In genomic region chr7:77351539-77352004, GRCh38 we compare ENCODE assay signal across 8 cellular contexts.
DNase-seq lines count a peak whose midpoint lies in the region; ATAC-seq, FAIRE-seq and TF ChIP-seq lines count a peak whose summit lies in the region.

No MANE protein-coding gene starts in this region.

- no peaks in the 10 kb centered on the region for H3K9me3 ChIP-seq in OCI-LY7 (ENCODE audit: low read length)
- H3K9me3 ChIP-seq in neutrophil, result no peaks in the 10 kb centered on the region
- H3K9me3 ChIP-seq in vagina, result no peaks in the 10 kb centered on the region
- no peaks in the 10 kb centered on the region for H3K9me3 ChIP-seq in PC-9 (ENCODE audit: insufficient read depth, low read depth)

- no peak for TF ChIP-seq CTCF in OCI-LY7 (conservative IDR thresholded peaks at IDR 0.05; ENCODE audit: low read length)
- TF ChIP-seq CTCF in neutrophil (IDR thresholded peaks at IDR 0.05), result no peak
- no peak for TF ChIP-seq CTCF in D721Med (IDR thresholded peaks at IDR 0.05; ENCODE audit: insufficient read depth, missing control alignments)
- TF ChIP-seq CTCF in vagina (IDR thresholded peaks at IDR 0.05), result no peak
- TF ChIP-seq CTCF in PC-9 (conservative IDR thresholded peaks at IDR 0.05), result no peak

- no peak for TF ChIP-seq POLR2A in vagina (IDR thresholded peaks at IDR 0.05)

- H3K4me3 ChIP-seq in OCI-LY7 (ENCODE audit: low read depth, low read length, poor library complexity, severe bottlenecking), result peak overlapping the region; percentile 16
- H3K4me3 ChIP-seq in neutrophil (ENCODE audit: low read depth in 1 of 2, low read length in 1 of 2), result peak overlapping the region; percentile 46 to 47
- no peak overlapping the region for H3K4me3 ChIP-seq in vagina
- H3K4me3 ChIP-seq in PC-9, result no peak overlapping the region

- FAIRE-seq in D721Med (lab: Jason Lieb, UNC), result no peak

- H2AFZ ChIP-seq in OCI-LY7 (ENCODE audit: low read length) (peak overlapping the region; percentile 99), PC-9 (no peak overlapping the region)

- H3K4me1 ChIP-seq in OCI-LY7 (ENCODE audit: insufficient read depth, low read length, poor library complexity, severe bottlenecking), result peaks cover 12% of the 10 kb centered on the region
- peaks cover 34 to 43% of the 10 kb centered on the region in 2 experiments for H3K4me1 ChIP-seq in neutrophil (ENCODE audit: control insufficient read depth in 1 of 2, insufficient read depth in 1 of 2, low read depth in 1 of 2, low read length in 1 of 2)
- no peaks in the 10 kb centered on the region for H3K4me1 ChIP-seq in vagina
- no peaks in the 10 kb centered on the region for H3K4me1 ChIP-seq in PC-9 (replicated peaks; ENCODE audit: insufficient read depth)

- ATAC-seq in GM18519 (IDR thresholded peaks at IDR 0.05; ENCODE audit: low FRiP score, unreplicated experiment) (peak; percentile 84), HG02763 (IDR thresholded peaks at IDR 0.05; ENCODE audit: unreplicated experiment) (peak; percentile 93)

- no peaks in the 10 kb centered on the region for H3F3A ChIP-seq in PC-9 (ENCODE audit: insufficient read depth, low read depth)

- H3K27me3 ChIP-seq in neutrophil, result no peaks in the 10 kb centered on the region
- H3K27me3 ChIP-seq in vagina, result no peaks in the 10 kb centered on the region
- H3K27me3 ChIP-seq in PC-9 (ENCODE audit: insufficient read depth, low read depth), result no peaks in the 10 kb centered on the region

- CTCF ChIA-PET in OCI-LY7 (lab: Charles Lee; ENCODE audit: unreplicated experiment) (no interaction called here), PC-9 (lab: Charles Lee) (no interaction called here)

- intact Hi-C loops in OCI-LY7 (cut with micrococcal nuclease; ENCODE audit: unreplicated experiment), result loop anchor here (5.0 kb wide), 1 partner anchor 186 kb away; the partner anchor contains the start of gene PTPN12
- intact Hi-C loops in vagina (cut with DNase I), result no loop called here
- intact Hi-C loops in PC-9 (cut with micrococcal nuclease; ENCODE audit: unreplicated experiment), result no loop called here

- peak overlapping the region; percentile 36 for H3K4me2 ChIP-seq in OCI-LY7 (ENCODE audit: low read length)
- no peak overlapping the region for H3K4me2 ChIP-seq in PC-9

- no TSS peak for BruUV-seq in OCI-LY7 (replicated peaks; lab: Mats Ljungman, UMichigan)
- BruUV-seq in PC-9 (replicated peaks; lab: Mats Ljungman, UMichigan), result no TSS peak

- no peaks in the 10 kb centered on the region for H3K36me3 ChIP-seq in OCI-LY7 (ENCODE audit: insufficient read depth, low read length)
- H3K36me3 ChIP-seq in neutrophil, result peaks cover 9% of the 10 kb centered on the region
- no peaks in the 10 kb centered on the region for H3K36me3 ChIP-seq in vagina
- no peaks in the 10 kb centered on the region for H3K36me3 ChIP-seq in PC-9 (ENCODE audit: low read depth)

- POLR2A ChIA-PET in OCI-LY7 (lab: Charles Lee), result interaction anchor here (0.9 to 1.2 kb wide), 2 partner anchors 11 to 16 kb away, joined by 3 read pairs; no protein-coding TSS in a partner anchor
- POLR2A ChIA-PET in PC-9 (lab: Charles Lee; ENCODE audit: unreplicated experiment), result no interaction called here

- H3K27ac ChIP-seq in OCI-LY7 (ENCODE audit: low read depth, low read length, poor library complexity, severe bottlenecking) (no peak overlapping the region), neutrophil (peak overlapping the region; percentile 76), vagina (no peak overlapping the region), PC-9 (no peak overlapping the region)

- H4K20me1 ChIP-seq in OCI-LY7 (ENCODE audit: insufficient read depth, low read length) (no peaks in the 10 kb centered on the region), PC-9 (ENCODE audit: insufficient read depth) (no peaks in the 10 kb centered on the region)

- H3K79me2 ChIP-seq in OCI-LY7 (ENCODE audit: insufficient read depth, low read depth, low read length) (no peaks in the 10 kb centered on the region), PC-9 (ENCODE audit: low read depth) (no peaks in the 10 kb centered on the region)

- peak; percentile 59 for DNase-seq in OCI-LY7 (ENCODE audit: low spot score)
- DNase-seq in activated gamma-delta T cell treated with anti-CD3 and anti-CD28 coated beads, Interleukin-2, amount 50 U/mL, for 16 hours (ENCODE audit: low read depth), result peak; percentile 41
- DNase-seq in D721Med (ENCODE audit: insufficient read length, low spot score), result no peak
- no peak for DNase-seq in vagina (ENCODE audit: extremely low spot score in 2 of 2)
- DNase-seq in PC-9, result no peak

- no peaks in the 10 kb centered on the region for H3K9me2 ChIP-seq in OCI-LY7 (ENCODE audit: insufficient read depth, low read length)
- H3K9me2 ChIP-seq in PC-9 (ENCODE audit: insufficient read depth), result no peaks in the 10 kb centered on the region

Comparison
In these comparisons a context has a peak if more than half of its experiments do, and no peak if none do; other contexts are left out.
1. DNase-seq: peak in OCI-LY7 (single experiment) and activated gamma-delta T cell treated with anti-CD3 and anti-CD28 coated beads, Interleukin-2, amount 50 U/mL, for 16 hours (single experiment); none in D721Med (single experiment), vagina (0 of 2) and PC-9 (0 of 2).
2. H3K4me3 ChIP-seq: peak in OCI-LY7 (single experiment) and neutrophil (2 of 2); none in vagina (0 of 2) and PC-9 (single experiment).